1 cellular context compared by ENCODE assay signal in the genomic region with DNA sequence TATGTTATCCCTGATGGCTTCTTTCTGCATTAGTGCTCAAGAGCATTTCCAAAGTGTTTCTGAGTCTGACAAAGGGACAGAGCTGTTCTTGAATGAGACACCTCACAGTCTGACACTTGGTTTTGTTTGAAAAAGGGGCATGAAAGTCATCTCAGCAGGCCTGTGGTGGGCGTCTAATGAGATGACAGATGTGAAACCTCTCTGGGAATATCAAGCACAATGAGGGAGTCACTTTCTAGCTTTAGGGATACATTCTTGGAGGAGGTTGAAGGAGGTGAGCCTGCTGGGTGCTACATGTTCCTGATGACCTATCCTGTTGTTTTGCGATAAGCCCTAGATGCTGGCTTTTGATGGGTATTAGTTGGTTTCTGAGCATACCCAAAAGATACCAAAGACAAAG.
TF ChIP-seq lines count a peak whose summit lies in the region.

No MANE protein-coding gene starts in this region.

TF ChIP-seq in GM23338, 12 proteins besides CTCF, POLR2A, EP300 and RAD21 (continued from another document):
- TF ChIP-seq, protein P1, sequence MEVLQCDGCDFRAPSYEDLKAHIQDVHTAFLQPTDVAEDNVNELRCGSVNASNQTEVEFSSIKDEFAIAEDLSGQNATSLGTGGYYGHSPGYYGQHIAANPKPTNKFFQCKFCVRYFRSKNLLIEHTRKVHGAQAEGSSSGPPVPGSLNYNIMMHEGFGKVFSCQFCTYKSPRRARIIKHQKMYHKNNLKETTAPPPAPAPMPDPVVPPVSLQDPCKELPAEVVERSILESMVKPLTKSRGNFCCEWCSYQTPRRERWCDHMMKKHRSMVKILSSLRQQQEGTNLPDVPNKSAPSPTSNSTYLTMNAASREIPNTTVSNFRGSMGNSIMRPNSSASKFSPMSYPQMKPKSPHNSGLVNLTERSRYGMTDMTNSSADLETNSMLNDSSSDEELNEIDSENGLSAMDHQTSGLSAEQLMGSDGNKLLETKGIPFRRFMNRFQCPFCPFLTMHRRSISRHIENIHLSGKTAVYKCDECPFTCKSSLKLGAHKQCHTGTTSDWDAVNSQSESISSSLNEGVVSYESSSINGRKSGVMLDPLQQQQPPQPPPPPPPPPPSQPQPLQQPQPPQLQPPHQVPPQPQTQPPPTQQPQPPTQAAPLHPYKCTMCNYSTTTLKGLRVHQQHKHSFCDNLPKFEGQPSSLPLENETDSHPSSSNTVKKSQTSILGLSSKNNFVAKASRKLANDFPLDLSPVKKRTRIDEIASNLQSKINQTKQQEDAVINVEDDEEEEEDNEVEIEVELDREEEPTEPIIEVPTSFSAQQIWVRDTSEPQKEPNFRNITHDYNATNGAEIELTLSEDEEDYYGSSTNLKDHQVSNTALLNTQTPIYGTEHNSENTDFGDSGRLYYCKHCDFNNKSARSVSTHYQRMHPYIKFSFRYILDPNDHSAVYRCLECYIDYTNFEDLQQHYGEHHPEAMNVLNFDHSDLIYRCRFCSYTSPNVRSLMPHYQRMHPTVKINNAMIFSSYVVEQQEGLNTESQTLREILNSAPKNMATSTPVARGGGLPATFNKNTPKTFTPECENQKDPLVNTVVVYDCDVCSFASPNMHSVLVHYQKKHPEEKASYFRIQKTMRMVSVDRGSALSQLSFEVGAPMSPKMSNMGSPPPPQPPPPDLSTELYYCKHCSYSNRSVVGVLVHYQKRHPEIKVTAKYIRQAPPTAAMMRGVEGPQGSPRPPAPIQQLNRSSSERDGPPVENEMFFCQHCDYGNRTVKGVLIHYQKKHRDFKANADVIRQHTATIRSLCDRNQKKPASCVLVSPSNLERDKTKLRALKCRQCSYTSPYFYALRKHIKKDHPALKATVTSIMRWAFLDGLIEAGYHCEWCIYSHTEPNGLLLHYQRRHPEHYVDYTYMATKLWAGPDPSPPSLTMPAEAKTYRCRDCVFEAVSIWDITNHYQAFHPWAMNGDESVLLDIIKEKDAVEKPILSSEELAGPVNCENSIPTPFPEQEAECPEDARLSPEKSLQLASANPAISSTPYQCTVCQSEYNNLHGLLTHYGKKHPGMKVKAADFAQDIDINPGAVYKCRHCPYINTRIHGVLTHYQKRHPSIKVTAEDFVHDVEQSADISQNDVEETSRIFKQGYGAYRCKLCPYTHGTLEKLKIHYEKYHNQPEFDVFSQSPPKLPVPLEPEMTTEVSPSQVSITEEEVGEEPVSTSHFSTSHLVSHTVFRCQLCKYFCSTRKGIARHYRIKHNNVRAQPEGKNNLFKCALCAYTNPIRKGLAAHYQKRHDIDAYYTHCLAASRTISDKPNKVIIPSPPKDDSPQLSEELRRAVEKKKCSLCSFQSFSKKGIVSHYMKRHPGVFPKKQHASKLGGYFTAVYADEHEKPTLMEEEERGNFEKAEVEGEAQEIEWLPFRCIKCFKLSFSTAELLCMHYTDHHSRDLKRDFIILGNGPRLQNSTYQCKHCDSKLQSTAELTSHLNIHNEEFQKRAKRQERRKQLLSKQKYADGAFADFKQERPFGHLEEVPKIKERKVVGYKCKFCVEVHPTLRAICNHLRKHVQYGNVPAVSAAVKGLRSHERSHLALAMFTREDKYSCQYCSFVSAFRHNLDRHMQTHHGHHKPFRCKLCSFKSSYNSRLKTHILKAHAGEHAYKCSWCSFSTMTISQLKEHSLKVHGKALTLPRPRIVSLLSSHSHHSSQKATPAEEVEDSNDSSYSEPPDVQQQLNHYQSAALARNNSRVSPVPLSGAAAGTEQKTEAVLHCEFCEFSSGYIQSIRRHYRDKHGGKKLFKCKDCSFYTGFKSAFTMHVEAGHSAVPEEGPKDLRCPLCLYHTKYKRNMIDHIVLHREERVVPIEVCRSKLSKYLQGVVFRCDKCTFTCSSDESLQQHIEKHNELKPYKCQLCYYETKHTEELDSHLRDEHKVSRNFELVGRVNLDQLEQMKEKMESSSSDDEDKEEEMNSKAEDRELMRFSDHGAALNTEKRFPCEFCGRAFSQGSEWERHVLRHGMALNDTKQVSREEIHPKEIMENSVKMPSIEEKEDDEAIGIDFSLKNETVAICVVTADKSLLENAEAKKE (CRISPR knock-in tag; IDR thresholded peaks at IDR 0.05) = no peak
- TF ChIP-seq, protein P2, sequence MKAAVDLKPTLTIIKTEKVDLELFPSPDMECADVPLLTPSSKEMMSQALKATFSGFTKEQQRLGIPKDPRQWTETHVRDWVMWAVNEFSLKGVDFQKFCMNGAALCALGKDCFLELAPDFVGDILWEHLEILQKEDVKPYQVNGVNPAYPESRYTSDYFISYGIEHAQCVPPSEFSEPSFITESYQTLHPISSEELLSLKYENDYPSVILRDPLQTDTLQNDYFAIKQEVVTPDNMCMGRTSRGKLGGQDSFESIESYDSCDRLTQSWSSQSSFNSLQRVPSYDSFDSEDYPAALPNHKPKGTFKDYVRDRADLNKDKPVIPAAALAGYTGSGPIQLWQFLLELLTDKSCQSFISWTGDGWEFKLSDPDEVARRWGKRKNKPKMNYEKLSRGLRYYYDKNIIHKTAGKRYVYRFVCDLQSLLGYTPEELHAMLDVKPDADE (IDR thresholded peaks at IDR 0.05) = no peak
- TF ChIP-seq CREB1 (CRISPR knock-in tag; IDR thresholded peaks at IDR 0.05; ENCODE audit: low read depth) = no peak
- no peak for TF ChIP-seq POLR2AphosphoS5 (IDR thresholded peaks at IDR 0.05; ENCODE audit: low read depth)
- no peak for TF ChIP-seq STAT1 (IDR thresholded peaks at IDR 0.05; ENCODE audit: unreplicated experiment)
